In genomic region chr11:75627879-75628668, GRCh38 we compare ENCODE assay signal across 16 cellular contexts. TPM values are rescaled to one million over a fixed set of nuclear protein-coding genes. Genes with fewer than 3 reads are reported as not detected.
A peak's percentile ranks its signal among the peaks of the same experiment; 100 is the strongest.
DNase-seq lines count a peak whose midpoint lies in the region; ATAC-seq and TF ChIP-seq lines count a peak whose summit lies in the region.
"Had no signal": no experiment of that assay in that cellular context is flagged by ENCODE, and none has a peak within 500 bp of the region (broad histone marks: within the 10 kb centered on the region; RNA-seq: fewer than 3 reads in every experiment).

No MANE protein-coding gene starts in this region.

- no peaks in the 10 kb centered on the region for H3K4me1 Mint-ChIP-seq in activated CD8-positive, alpha-beta T cell treated with anti-CD3 and anti-CD28 coated beads for 36 hours (ENCODE audit: low read depth)
- H3K4me1 Mint-ChIP-seq: activated naive CD8-positive, alpha-beta T cell treated with anti-CD3 and anti-CD28 coated beads, Interleukin-2, amount 50 U/mL, for 24 hours had no signal

- intact Hi-C loops in tibial artery (cut with DNase I; ENCODE audit: low total_unique reads) = no loop called here
- intact Hi-C loops in activated CD8-positive, alpha-beta T cell treated with anti-CD3 and anti-CD28 coated beads for 36 hours (cut with micrococcal nuclease) = no loop called here

- no peaks in the 10 kb centered on the region for H3K9me3 Mint-ChIP-seq in activated CD8-positive, alpha-beta T cell treated with anti-CD3 and anti-CD28 coated beads for 36 hours
- H3K9me3 Mint-ChIP-seq: activated naive CD8-positive, alpha-beta T cell treated with anti-CD3 and anti-CD28 coated beads, Interleukin-2, amount 50 U/mL, for 24 hours had no signal

- H3K27ac Mint-ChIP-seq in activated CD8-positive, alpha-beta T cell treated with anti-CD3 and anti-CD28 coated beads for 36 hours = no peak overlapping the region
- H3K27ac Mint-ChIP-seq: activated naive CD8-positive, alpha-beta T cell treated with anti-CD3 and anti-CD28 coated beads, Interleukin-2, amount 50 U/mL, for 24 hours; T-helper 17 cell had no signal

- TF ChIP-seq CTCF in tibial artery (IDR thresholded peaks at IDR 0.05) = no peak
- no peak for TF ChIP-seq CTCF in activated CD8-positive, alpha-beta T cell treated with anti-CD3 and anti-CD28 coated beads for 36 hours (IDR thresholded peaks at IDR 0.05)

- H3K27me3 Mint-ChIP-seq in activated CD8-positive, alpha-beta T cell treated with anti-CD3 and anti-CD28 coated beads for 36 hours = peaks cover 21% of the 10 kb centered on the region

- H3K36me3 ChIP-seq in H7 (replicated peaks; ENCODE audit: control insufficient read depth, insufficient read depth, low read length) = no peaks in the 10 kb centered on the region
- no peaks in the 10 kb centered on the region for H3K36me3 ChIP-seq in MG63
- no peaks in the 10 kb centered on the region for H3K36me3 ChIP-seq in tibial artery
- H3K36me3 ChIP-seq: esophagus squamous epithelium, transverse colon had no signal

- H3K9me3 ChIP-seq in MG63 = no peaks in the 10 kb centered on the region
- H3K9me3 ChIP-seq in tibial artery = no peaks in the 10 kb centered on the region
- H3K9me3 ChIP-seq: esophagus squamous epithelium, transverse colon had no signal

- POLR2A ChIA-PET in activated CD8-positive, alpha-beta T cell treated with anti-CD3 and anti-CD28 coated beads for 36 hours (lab: Charles Lee) = no interaction called here

- H3K4me3 ChIP-seq in H7 (ENCODE audit: insufficient read depth, low read depth, low read length) (no peak overlapping the region), MG63 (no peak overlapping the region), tibial artery (no peak overlapping the region)
- H3K4me3 ChIP-seq: esophagus squamous epithelium, transverse colon had no signal

- H3K36me3 Mint-ChIP-seq in activated CD8-positive, alpha-beta T cell treated with anti-CD3 and anti-CD28 coated beads for 36 hours (ENCODE audit: low read depth) = no peaks in the 10 kb centered on the region

- H3K27ac ChIP-seq in tibial artery = no peak overlapping the region
- H3K27ac ChIP-seq: esophagus squamous epithelium, transverse colon had no signal

- no peak for ATAC-seq in activated CD8-positive, alpha-beta T cell treated with anti-CD3 and anti-CD28 coated beads for 36 hours
- ATAC-seq: activated naive CD8-positive, alpha-beta T cell treated with anti-CD3 and anti-CD28 coated beads, Interleukin-2, amount 50 U/mL, for 24 hours; Panc1; T-helper 17 cell had no signal

- no peaks in the 10 kb centered on the region for H3K4me1 ChIP-seq in tibial artery
- H3K4me1 ChIP-seq: esophagus squamous epithelium, transverse colon had no signal

- no peaks in the 10 kb centered on the region for H3K27me3 ChIP-seq in H7 (ENCODE audit: control insufficient read depth, insufficient read depth, low read length)
- peaks cover 15% of the 10 kb centered on the region for H3K27me3 ChIP-seq in MG63
- H3K27me3 ChIP-seq in tibial artery = no peaks in the 10 kb centered on the region
- H3K27me3 ChIP-seq: transverse colon had no signal

- no peak overlapping the region for H3K4me3 Mint-ChIP-seq in activated CD8-positive, alpha-beta T cell treated with anti-CD3 and anti-CD28 coated beads for 36 hours
- H3K4me3 Mint-ChIP-seq: activated naive CD8-positive, alpha-beta T cell treated with anti-CD3 and anti-CD28 coated beads, Interleukin-2, amount 50 U/mL, for 24 hours; T-helper 17 cell had no signal

- DNase-seq in AG08395 (ENCODE audit: low spot score) (peak; percentile 48), H7 (peak; percentile 51), amniotic epithelial cell (ENCODE audit: low read depth) (peak; percentile 75), iPS-NIHi11 (ENCODE audit: low spot score) (peak; percentile 50), kidney glomerular epithelial cell (lab: John Stamatoyannopoulos, UW) (no peak), MG63 (no peak), tibial artery (no peak)
- no peak for DNase-seq in activated CD8-positive, alpha-beta T cell treated with anti-CD3 and anti-CD28 coated beads for 36 hours
- DNase-seq: activated naive CD8-positive, alpha-beta T cell treated with anti-CD3 and anti-CD28 coated beads, Interleukin-2, amount 50 U/mL, for 24 hours; activated T-cell treated with anti-CD3 and anti-CD28 coated beads, Interleukin-2, amount 50 U/mL, for 1 hour; dermis blood vessel endothelial cell; esophagus squamous epithelium; stimulated activated CD8-positive, alpha-beta memory T cell treated with anti-CD3 and anti-CD28 coated beads, Interleukin-4, amount 100 ng/mL, for 48 hours; T-helper 17 cell; transverse colon had no signal

- CTCF ChIA-PET in activated CD8-positive, alpha-beta T cell treated with anti-CD3 and anti-CD28 coated beads for 36 hours (lab: Charles Lee) = interaction anchor here (0.6 to 1.9 kb wide), 3 partner anchors 9 to 1098 kb away, joined by 3 to 6 read pairs (median 3); no protein-coding TSS in a partner anchor

RNA-seq across cellular contexts. Expression of gene MAP6, which starts 40.8 kb away (rescaled TPM):
- total RNA-seq in H7 (2014; rRNA removed; shearing (Covaris generic)) = 0.31 and 0.44 TPM in 2 replicates
- total RNA-seq in MG63 (2014; rRNA removed; shearing (Covaris generic); ENCODE audit: low replicate concordance) = not detected in 2 replicates
- not detected for total RNA-seq in activated CD8-positive, alpha-beta T cell treated with anti-CD3 and anti-CD28 coated beads for 36 hours

Comparison
In these comparisons a context has a peak if more than half of its experiments do, and no peak if none do; other contexts are left out.
1. DNase-seq: peak in AG08395 (single experiment), H7 (single experiment), amniotic epithelial cell (single experiment) and iPS-NIHi11 (single experiment); none in kidney glomerular epithelial cell (single experiment), MG63 (single experiment), tibial artery (0 of 2) and activated CD8-positive, alpha-beta T cell treated with anti-CD3 and anti-CD28 coated beads for 36 hours (single experiment).